30 cellular contexts compared by ENCODE assay signal in the genomic region with DNA sequence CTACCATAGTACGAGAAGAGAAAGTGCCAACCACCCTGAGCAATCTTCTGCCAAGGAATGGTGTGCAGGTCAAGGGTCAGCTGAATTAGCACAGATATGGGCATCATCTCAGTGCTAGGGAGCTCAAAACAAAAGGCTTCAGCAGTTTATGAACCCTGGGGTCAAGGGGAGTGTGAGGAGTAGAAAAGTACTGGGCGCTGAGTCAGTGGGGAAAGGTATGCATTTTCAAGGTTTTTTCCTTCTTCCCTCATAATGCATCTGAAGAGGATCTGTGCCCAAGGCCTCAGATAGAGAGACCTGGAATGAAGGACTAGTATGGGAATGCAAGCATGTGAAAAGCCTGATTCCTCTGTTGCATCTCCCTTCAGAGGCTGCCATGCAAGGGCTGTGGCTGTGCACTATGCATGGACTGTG.
"Had no signal": no experiment of that assay in that cellular context is flagged by ENCODE, and none has a peak within 500 bp of the region (broad histone marks: within the 10 kb centered on the region; RNA-seq: fewer than 3 reads in every experiment).

No MANE protein-coding gene starts in this region.

- H3K36me3 ChIP-seq: gastrocnemius medialis, left lung, neural progenitor cell, right lobe of liver, stomach, tibial artery, upper lobe of left lung, uterus had no signal

- FAIRE-seq: colon, kidney had no signal

- H3K9me3 Mint-ChIP-seq: naive B cell; natural killer cell treated with Interleukin-12 subunit alpha and Interleukin-12 subunit beta and Interleukin-15 and Interleukin-18, amount 100 ng/mL, for 72 hours; neural progenitor cell had no signal

- H3K27me3 ChIP-seq: gastrocnemius medialis, left lung, neural progenitor cell, right lobe of liver, stomach, testis, tibial artery, upper lobe of left lung, uterus had no signal

- H3K27ac Mint-ChIP-seq: mesothelial cell of epicardium; naive B cell; natural killer cell treated with Interleukin-12 subunit alpha and Interleukin-12 subunit beta and Interleukin-15 and Interleukin-18, amount 100 ng/mL, for 72 hours; neural progenitor cell had no signal

- DNase-seq: dorsolateral prefrontal cortex; effector CD4-positive, alpha-beta T cell; foreskin fibroblast; gastrocnemius medialis; head of caudate nucleus; kidney; left cardiac atrium; left lung; mesenchymal stem cell; mucosa of descending colon; naive B cell; nucleus accumbens; posterior cingulate gyrus; psoas muscle; right lobe of liver; stimulated activated CD4-positive, alpha-beta T cell treated with anti-CD3 and anti-CD28 coated beads, Interleukin-12 subunit alpha, Interleukin-12 subunit beta, amount 100 ng/mL, for 4 hours; stimulated activated CD4-positive, alpha-beta T cell treated with anti-CD3 and anti-CD28 coated beads, Interleukin-1b, Interleukin-23, amount 100 ng/mL, for 48 hours; stimulated activated CD4-positive, alpha-beta T cell treated with anti-CD3 and anti-CD28 coated beads, Interleukin-4, amount 100 ng/mL, for 1 hour; stimulated activated CD8-positive, alpha-beta memory T cell treated with anti-CD3 and anti-CD28 coated beads, Interleukin-4, amount 100 ng/mL, for 48 hours; stimulated activated naive CD4-positive, alpha-beta T cell treated with Interleukin-2 at 50 U/mL for 16 hours; stomach; testis; tibial artery; upper lobe of left lung; uterus had no signal

- H3K4me1 ChIP-seq: gastrocnemius medialis, left lung, neural progenitor cell, psoas muscle, right lobe of liver, stomach, testis, tibial artery, upper lobe of left lung, uterus had no signal

- H3K4me1 Mint-ChIP-seq: naive B cell, neural progenitor cell had no signal

- H3K36me3 Mint-ChIP-seq: mesothelial cell of epicardium; naive B cell; natural killer cell treated with Interleukin-12 subunit alpha and Interleukin-12 subunit beta and Interleukin-15 and Interleukin-18, amount 100 ng/mL, for 72 hours; neural progenitor cell had no signal

- H3K9me3 ChIP-seq: gastrocnemius medialis, left lung, mucosa of descending colon, psoas muscle, right lobe of liver, stomach, testis, tibial artery, upper lobe of left lung, uterus had no signal

- H3K27ac ChIP-seq: dorsolateral prefrontal cortex, gastrocnemius medialis, left lung, neural progenitor cell, psoas muscle, right lobe of liver, stomach, testis, tibial artery, upper lobe of left lung, uterus had no signal

- H3K4me3 ChIP-seq: dorsolateral prefrontal cortex, gastrocnemius medialis, left lung, mucosa of descending colon, neural progenitor cell, psoas muscle, right lobe of liver, smooth muscle cell, stomach, testis, tibial artery, upper lobe of left lung, uterus had no signal

- H3K4me3 Mint-ChIP-seq: mesothelial cell of epicardium; naive B cell; natural killer cell treated with Interleukin-12 subunit alpha and Interleukin-12 subunit beta and Interleukin-15 and Interleukin-18, amount 100 ng/mL, for 72 hours; neural progenitor cell had no signal

- ATAC-seq: gastrocnemius medialis; left lung; mucosa of descending colon; natural killer cell treated with Interleukin-12 subunit alpha and Interleukin-12 subunit beta and Interleukin-15 and Interleukin-18, amount 100 ng/mL, for 72 hours; psoas muscle had no signal
